8 cellular contexts compared by ENCODE assay signal in the genomic region with DNA sequence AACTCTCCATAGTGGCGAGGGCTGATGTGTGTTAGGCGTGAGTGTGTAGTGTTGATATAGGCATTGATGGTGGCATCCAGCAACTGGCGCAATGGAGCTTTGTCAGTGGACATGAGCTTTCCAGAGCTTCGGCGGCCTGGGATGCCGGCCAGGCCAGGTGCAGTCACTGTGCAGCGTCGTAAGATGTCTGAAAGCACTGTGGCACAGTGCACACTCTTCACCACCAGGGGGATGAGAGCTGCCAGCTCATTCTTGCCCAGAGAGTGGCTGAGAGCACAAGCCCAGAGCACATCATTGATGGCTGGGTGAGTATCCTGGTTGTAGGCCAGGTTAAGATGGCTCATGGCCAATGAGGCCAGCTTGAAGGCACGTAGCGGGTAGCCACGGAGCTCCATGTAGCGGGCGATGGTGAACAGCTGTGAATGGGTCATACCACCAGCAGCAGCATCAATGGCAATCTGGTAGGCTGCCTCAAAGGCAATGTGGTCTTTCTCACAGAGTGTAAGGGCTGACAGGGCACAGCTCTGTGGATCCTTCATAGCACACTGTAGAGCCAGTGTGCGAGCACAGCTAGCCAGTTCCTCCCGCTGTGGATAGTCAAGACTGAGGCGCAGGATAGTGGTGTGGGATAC. TPM values are rescaled to one million over a fixed set of nuclear protein-coding genes. Genes with fewer than 3 reads are reported as not detected.
DNase-seq lines count a peak whose midpoint lies in the region; ATAC-seq and TF ChIP-seq lines count a peak whose summit lies in the region.

No MANE protein-coding gene starts in this region.

- no peaks in the 10 kb centered on the region for H3K4me1 ChIP-seq in H9 (ENCODE audit: insufficient read depth, low read length)

- no peak overlapping the region for H2AFZ ChIP-seq in H9 (ENCODE audit: low read length)

- no peak overlapping the region; the same call in 1 of the 2 replicates for H3K14ac ChIP-seq in H9 (ENCODE audit: insufficient read depth, low read length)

- no peak overlapping the region for H3K23ac ChIP-seq in H9 (ENCODE audit: insufficient read length, low read depth, low read length)

- no peaks in the 10 kb centered on the region; a peak in 1 of 5 replicates for H3K9me3 Mint-ChIP-seq in H9

- H3K79me2 ChIP-seq in H9 (ENCODE audit: insufficient read depth, low read length): no peaks in the 10 kb centered on the region

- TF ChIP-seq CTCF in H9 (conservative IDR thresholded peaks at IDR 0.05) (peak; percentile 84), WI38 (IDR thresholded peaks at IDR 0.05; ENCODE audit: low read depth, low read length) (peak; percentile 82), cardiac fibroblast (IDR thresholded peaks at IDR 0.05; ENCODE audit: low read depth, low read length) (peak; percentile 91)

- H3K27me3 ChIP-seq in H9 (ENCODE audit: insufficient read depth, low read length): no peaks in the 10 kb centered on the region

- no peak overlapping the region for H2BK120ac ChIP-seq in H9 (ENCODE audit: low read depth, low read length, poor library complexity, severe bottlenecking)

- H3K18ac ChIP-seq in H9 (ENCODE audit: insufficient read length, low read depth, low read length): no peak overlapping the region

- WGBS in H9 (ENCODE audit: extremely low coverage, insufficient read length, low lambda C conversion rate): no CpG with 5 or more reads among the region's 16 CpGs

- peaks cover 4 to 18% (median 13%) of the 10 kb centered on the region in 3 experiments; a peak in 6 of 7 replicates for H3K36me3 Mint-ChIP-seq in H9 (ENCODE audit: insufficient read depth in 1 of 3, low read depth in 3 of 3)

- H4K5ac ChIP-seq in H9 (ENCODE audit: insufficient read length, low read depth, low read length): no peak overlapping the region

- H3K4me1 Mint-ChIP-seq in H9: peaks cover 5 to 6% of the 10 kb centered on the region in 2 experiments; a peak in 3 of 4 replicates

- no peak overlapping the region for H2BK15ac ChIP-seq in H9 (ENCODE audit: low read depth, low read length)

- H3K4ac ChIP-seq in H9 (ENCODE audit: low read depth, low read length): no peak overlapping the region

- no peak overlapping the region for H2BK20ac ChIP-seq in H9 (ENCODE audit: low read depth, low read length, poor library complexity, severe bottlenecking)

- H3K79me1 ChIP-seq in H9 (ENCODE audit: insufficient read depth, low read depth, low read length, poor library complexity, severe bottlenecking): no peaks in the 10 kb centered on the region

- H2BK12ac ChIP-seq in H9 (ENCODE audit: insufficient read length, low read depth, low read length): no peak overlapping the region

- no peak overlapping the region for H3K56ac ChIP-seq in H9 (ENCODE audit: insufficient read length, low read depth, low read length)

- H3K9ac ChIP-seq in H9 (ENCODE audit: extremely low read depth, insufficient read length, low read length): no peak overlapping the region

- no peak overlapping the region for H2BK5ac ChIP-seq in H9 (ENCODE audit: insufficient read length, low read length)

- no peak overlapping the region for H3K27ac ChIP-seq in H9 (ENCODE audit: insufficient read length, low read depth, low read length)

- H3K9me3 ChIP-seq in H9 (ENCODE audit: control insufficient read depth, low read depth, low read length): no peaks in the 10 kb centered on the region

- H3K27me3 Mint-ChIP-seq in H9 (ENCODE audit: low read depth): no peaks in the 10 kb centered on the region

- no peak overlapping the region for H2AK5ac ChIP-seq in H9 (ENCODE audit: insufficient read length, low read length)

- DNase-seq in DMS 273 treated with DMSO at 0.1 percent for 48 hours (lab: John Stamatoyannopoulos, UW): peak; percentile 66
- peak; percentile 82 for DNase-seq in H9
- peak; percentile 95 for DNase-seq in NCI-H2029 (lab: John Stamatoyannopoulos, UW)
- DNase-seq in cardiac fibroblast (ENCODE audit: low read depth in 2 of 2): peak; percentile 71 to 77
- peak; percentile 81 for DNase-seq in left kidney (ENCODE audit: low read depth, low spot score)
- peak in 2 of 3 experiments; percentile 31 to 66 for DNase-seq in stimulated activated CD4-positive, alpha-beta T cell treated with anti-CD3 and anti-CD28 coated beads, TNF-alpha, amount 100 ng/mL, for 24 hours (ENCODE audit: low read depth in 3 of 3)

- no peak for ATAC-seq in GM19455 (IDR thresholded peaks at IDR 0.05; ENCODE audit: unreplicated experiment)

- no peak overlapping the region for H3T11ph ChIP-seq in H9 (ENCODE audit: low read length)

- 0 out of 5 replicates have a peak overlapping the region, but pooled peaks of 1 of the 2 experiments have one; percentile 30 for H3K4me3 Mint-ChIP-seq in H9

- H3K4me2 ChIP-seq in H9 (ENCODE audit: insufficient read depth, insufficient read length, low read length): no peak overlapping the region

- no peak overlapping the region for H4K91ac ChIP-seq in H9 (ENCODE audit: insufficient read length, low read depth, low read length)

- H3K4me3 ChIP-seq in WI38 (ENCODE audit: low read depth, low read length) (no peak overlapping the region), cardiac fibroblast (replicated peaks in 1 of 2; ENCODE audit: low read depth in 2 of 2, low read length in 2 of 2) (no peak overlapping the region)

- H4K20me1 ChIP-seq in H9 (ENCODE audit: control insufficient read depth, insufficient read depth, insufficient read length): no peaks in the 10 kb centered on the region

- H4K8ac ChIP-seq in H9 (replicated peaks; ENCODE audit: insufficient read length, low read depth, low read length): no peak overlapping the region

- no peaks in the 10 kb centered on the region for H3K23me2 ChIP-seq in H9 (ENCODE audit: insufficient read length, low read depth, low read length, poor library complexity, severe bottlenecking)

- peak overlapping the region in 1 of 3 experiments; percentile 55; a peak in 2 of 7 replicates for H3K27ac Mint-ChIP-seq in H9

RNA-seq across cellular contexts. Expression of a gene that starts 6.7 kb away (rescaled TPM):
- total RNA-seq in H9 (2021): 90.4 and 92.2 TPM in 2 replicates

RNA-seq across cellular contexts. Expression of a gene that starts 7.6 kb away (rescaled TPM):
- total RNA-seq in H9 (2021): 36.0 and 37.5 TPM in 2 replicates

RNA-seq across cellular contexts. Expression of a gene that starts 32.3 kb away (rescaled TPM):
- total RNA-seq in H9 (2021): 34.9 and 35.4 TPM in 2 replicates
